21 cellular contexts compared by ENCODE assay signal in genomic region chr15:79475312-79475711, GRCh38. TPM values are rescaled to one million over a fixed set of nuclear protein-coding genes. Genes with fewer than 3 reads are reported as not detected.
DNase-seq lines count a peak whose midpoint lies in the region; ATAC-seq and TF ChIP-seq lines count a peak whose summit lies in the region.
"Had no signal": no experiment of that assay in that cellular context is flagged by ENCODE, and none has a peak within 500 bp of the region (broad histone marks: within the 10 kb centered on the region; RNA-seq: fewer than 3 reads in every experiment).

No MANE protein-coding gene starts in this region.

- intact Hi-C loops in activated CD4-positive, alpha-beta T cell treated with anti-CD3 and anti-CD28 coated beads for 36 hours (cut with DNase I, micrococcal nuclease): no loop called here
- intact Hi-C loops in left lung (cut with DNase I): no loop called here
- intact Hi-C loops in transverse colon (cut with DNase I; ENCODE audit: low total_unique reads): no loop called here

- TF ChIP-seq EP300 in transverse colon (IDR thresholded peaks at IDR 0.05; ENCODE audit: low read depth): no peak

- no peaks in the 10 kb centered on the region for H3K79me2 ChIP-seq in smooth muscle cell (ENCODE audit: low read depth)

- CTCF ChIA-PET in activated CD4-positive, alpha-beta T cell treated with anti-CD3 and anti-CD28 coated beads for 36 hours (lab: Charles Lee): no interaction called here

- no peak overlapping the region for H3K4me2 ChIP-seq in smooth muscle cell

- H3K36me3 Mint-ChIP-seq in activated CD4-positive, alpha-beta T cell treated with anti-CD3 and anti-CD28 coated beads for 36 hours (ENCODE audit: low read depth): no peaks in the 10 kb centered on the region

- no peak overlapping the region for H3K27ac Mint-ChIP-seq in activated CD4-positive, alpha-beta T cell treated with anti-CD3 and anti-CD28 coated beads for 36 hours
- H3K27ac Mint-ChIP-seq: activated CD4-positive, alpha-beta memory T cell treated with anti-CD3 and anti-CD28 coated beads, Interleukin-2, amount 10 ng/mL, durations not matched to agents 7 days and 5 days; CD4-positive, alpha-beta T cell; H9; nephron progenitor cell had no signal

- no peak overlapping the region for H3K27ac ChIP-seq in RWPE2 (ENCODE audit: poor library complexity, severe bottlenecking)
- H3K27ac ChIP-seq in smooth muscle cell (ENCODE audit: low read depth): peak overlapping the region; percentile 26
- H3K27ac ChIP-seq in left lung: no peak overlapping the region
- no peak overlapping the region for H3K27ac ChIP-seq in transverse colon
- H3K27ac ChIP-seq: 22Rv1, breast epithelium, dorsolateral prefrontal cortex, esophagus muscularis mucosa, testis had no signal

- H3K9me3 Mint-ChIP-seq in activated CD4-positive, alpha-beta T cell treated with anti-CD3 and anti-CD28 coated beads for 36 hours (ENCODE audit: low read depth): no peaks in the 10 kb centered on the region
- H3K9me3 Mint-ChIP-seq: activated CD4-positive, alpha-beta memory T cell treated with anti-CD3 and anti-CD28 coated beads, Interleukin-2, amount 10 ng/mL, durations not matched to agents 7 days and 5 days; CD4-positive, alpha-beta T cell; H9; nephron progenitor cell had no signal

- H4K20me1 ChIP-seq in smooth muscle cell (ENCODE audit: low read depth): no peaks in the 10 kb centered on the region

- no peak overlapping the region for H3K4me3 Mint-ChIP-seq in activated CD4-positive, alpha-beta T cell treated with anti-CD3 and anti-CD28 coated beads for 36 hours
- H3K4me3 Mint-ChIP-seq: activated CD4-positive, alpha-beta memory T cell treated with anti-CD3 and anti-CD28 coated beads, Interleukin-2, amount 10 ng/mL, durations not matched to agents 7 days and 5 days; CD4-positive, alpha-beta T cell; H9; nephron progenitor cell had no signal

- peaks cover 5% of the 10 kb centered on the region for H3K27me3 Mint-ChIP-seq in activated CD4-positive, alpha-beta T cell treated with anti-CD3 and anti-CD28 coated beads for 36 hours
- H3K27me3 Mint-ChIP-seq: activated CD4-positive, alpha-beta memory T cell treated with anti-CD3 and anti-CD28 coated beads, Interleukin-2, amount 10 ng/mL, durations not matched to agents 7 days and 5 days had no signal

- WGBS in smooth muscle cell (ENCODE audit: low lambda C conversion rate): 92% methylated on average over 3 of the region's 3 CpGs
- 61 to 73% methylated on average over 3 of the region's 3 CpGs for WGBS in transverse colon (ENCODE audit: low coverage in 1 of 2), 2 donors

- no peak for DNase-seq in activated CD4-positive, alpha-beta T cell treated with anti-CD3 and anti-CD28 coated beads for 36 hours
- DNase-seq in activated CD4-positive, alpha-beta T cell treated with anti-CD3 and anti-CD28 coated beads for 1 hour: no peak
- DNase-seq in RWPE2 (ENCODE audit: low spot score) (no peak), fibroblast of peridontal ligament (ENCODE audit: extremely low read depth) (peak; percentile 35), smooth muscle cell (lab: John Stamatoyannopoulos, UW; ENCODE audit: unreplicated experiment) (no peak), left lung (no peak), transverse colon (no peak)
- DNase-seq: activated CD4-positive, alpha-beta memory T cell treated with anti-CD3 and anti-CD28 coated beads, Interleukin-2, amount 10 ng/mL, durations not matched to agents 7 days and 5 days; activated naive CD4-positive, alpha-beta T cell treated with anti-CD3 and anti-CD28 coated beads, Interleukin-2, amount 50 U/mL, for 16 hours; activated T-cell treated with anti-CD3 and anti-CD28 coated beads, Interleukin-2, amount 50 U/mL, for 1 hour; CD4-positive, alpha-beta T cell; dorsolateral prefrontal cortex; H9; NCI-H2029 treated with DMSO at 0.1 percent for 48 hours; NCI-H446 treated with DMSO at 0.1 percent for 48 hours; nephron progenitor cell; testis had no signal

- no peak for TF ChIP-seq POLR2A in transverse colon (IDR thresholded peaks at IDR 0.05)

- H3K9ac ChIP-seq in smooth muscle cell (ENCODE audit: low read depth): no peak overlapping the region

- H3F3A ChIP-seq in smooth muscle cell (ENCODE audit: low read depth): no peaks in the 10 kb centered on the region

- POLR2A ChIA-PET in activated CD4-positive, alpha-beta T cell treated with anti-CD3 and anti-CD28 coated beads for 36 hours (lab: Charles Lee): no interaction called here

- no peaks in the 10 kb centered on the region for H3K4me1 ChIP-seq in RWPE2 (ENCODE audit: insufficient read depth, poor library complexity, severe bottlenecking)
- peaks cover 5% of the 10 kb centered on the region for H3K4me1 ChIP-seq in smooth muscle cell (ENCODE audit: low read depth)
- no peaks in the 10 kb centered on the region for H3K4me1 ChIP-seq in left lung
- H3K4me1 ChIP-seq in transverse colon: no peaks in the 10 kb centered on the region
- H3K4me1 ChIP-seq: breast epithelium, esophagus muscularis mucosa, testis had no signal

- ATAC-seq in activated CD4-positive, alpha-beta T cell treated with anti-CD3 and anti-CD28 coated beads for 36 hours: peak; percentile 23
- peak; percentile 47; the same call in 2 of the 3 replicates for ATAC-seq in RWPE2 (ENCODE audit: low read depth)
- no peak for ATAC-seq in GM18520 (IDR thresholded peaks at IDR 0.05; ENCODE audit: unreplicated experiment)
- ATAC-seq in left lung: no peak

- no peak overlapping the region for H3K4me3 ChIP-seq in RWPE2 (ENCODE audit: severe bottlenecking)
- no peak overlapping the region for H3K4me3 ChIP-seq in smooth muscle cell
- H3K4me3 ChIP-seq in left lung: no peak overlapping the region
- H3K4me3 ChIP-seq in transverse colon: no peak overlapping the region
- H3K4me3 ChIP-seq: breast epithelium, dorsolateral prefrontal cortex, esophagus muscularis mucosa, testis had no signal

- peaks cover 6% of the 10 kb centered on the region for H3K27me3 ChIP-seq in RWPE2 (ENCODE audit: insufficient read depth, poor library complexity, severe bottlenecking)
- H3K27me3 ChIP-seq in smooth muscle cell (ENCODE audit: low read depth): no peaks in the 10 kb centered on the region
- no peaks in the 10 kb centered on the region for H3K27me3 ChIP-seq in left lung
- H3K27me3 ChIP-seq in transverse colon: no peaks in the 10 kb centered on the region
- H3K27me3 ChIP-seq: breast epithelium, esophagus muscularis mucosa, testis had no signal

- H3K36me3 ChIP-seq in RWPE2 (ENCODE audit: low read depth) (no peaks in the 10 kb centered on the region), smooth muscle cell (ENCODE audit: low read depth) (no peaks in the 10 kb centered on the region), left lung (no peaks in the 10 kb centered on the region), transverse colon (no peaks in the 10 kb centered on the region)
- H3K36me3 ChIP-seq: breast epithelium, esophagus muscularis mucosa had no signal

- H3K9me3 ChIP-seq in RWPE2 (ENCODE audit: severe bottlenecking) (no peaks in the 10 kb centered on the region), smooth muscle cell (replicated peaks; ENCODE audit: low read depth) (no peaks in the 10 kb centered on the region), left lung (no peaks in the 10 kb centered on the region), transverse colon (no peaks in the 10 kb centered on the region)
- H3K9me3 ChIP-seq: breast epithelium, esophagus muscularis mucosa, testis had no signal

- H2AFZ ChIP-seq in smooth muscle cell (ENCODE audit: low read depth): no peak overlapping the region

- TF ChIP-seq CTCF in RWPE2 (IDR thresholded peaks at IDR 0.05; ENCODE audit: poor library complexity, severe bottlenecking) (no peak), smooth muscle cell (IDR thresholded peaks at IDR 0.05; ENCODE audit: borderline replicate concordance, insufficient read depth, poor library complexity, severe bottlenecking) (no peak), left lung (IDR thresholded peaks at IDR 0.05) (no peak), transverse colon (IDR thresholded peaks at IDR 0.05) (no peak)

- in situ Hi-C loops in transverse colon (cut with MboI; ENCODE audit: low pct_ligation_motif_present in 1 of 4, low pct_unique_long_range_greater_than_20kb in 1 of 4, low sequenced_read_pairs in 3 of 4): no loop called here

- peaks cover 6% of the 10 kb centered on the region for H3K4me1 Mint-ChIP-seq in activated CD4-positive, alpha-beta T cell treated with anti-CD3 and anti-CD28 coated beads for 36 hours
- H3K4me1 Mint-ChIP-seq: activated CD4-positive, alpha-beta memory T cell treated with anti-CD3 and anti-CD28 coated beads, Interleukin-2, amount 10 ng/mL, durations not matched to agents 7 days and 5 days; H9; nephron progenitor cell had no signal

RNA-seq across cellular contexts. Expression of gene MINAR1, which starts 43.2 kb away (rescaled TPM):
- total RNA-seq in activated CD4-positive, alpha-beta T cell treated with anti-CD3 and anti-CD28 coated beads for 36 hours: under 1 TPM; 0.39 to 0.51 TPM
- total RNA-seq in smooth muscle cell: 21.3 and 26.7 TPM in 2 replicates
- 0.98 and 4.9 TPM in 2 replicates for polyA plus RNA-seq in smooth muscle cell
- total RNA-seq in left lung: under 1 TPM; 0.50 to 0.58 TPM
- 1 to 10 TPM in 1 of 4 donors, under 1 TPM in 2, not detected in 1; 0.14 to 1.1 (median 0.40) TPM for total RNA-seq in transverse colon

Comparison
In these comparisons a context has a peak if more than half of its experiments do, and no peak if none do; other contexts are left out.
1. ATAC-seq: peak in activated CD4-positive, alpha-beta T cell treated with anti-CD3 and anti-CD28 coated beads for 36 hours (single experiment) and RWPE2 (single experiment); none in GM18520 (single experiment) and left lung (single experiment).
2. RNA of gene MINAR1, which starts 43.2 kb away (total RNA-seq): 21.3 to 26.7 TPM in smooth muscle cell; 0.50 to 0.58 TPM in left lung, 0.39 to 0.51 TPM in activated CD4-positive, alpha-beta T cell treated with anti-CD3 and anti-CD28 coated beads for 36 hours and 0.14 to 1.1 TPM in transverse colon; every median in the first group is over 10 times any median in the second.